In genomic region chr10:112057072-112057471, GRCh38 we compare ENCODE assay signal across 33 cellular contexts.
"Had no signal": no experiment of that assay in that cellular context is flagged by ENCODE, and none has a peak within 500 bp of the region (broad histone marks: within the 10 kb centered on the region; RNA-seq: fewer than 3 reads in every experiment).

No MANE protein-coding gene starts in this region.

- H3K9me3 ChIP-seq: adrenal gland, ascending aorta, body of pancreas, breast epithelium had no signal

- H3K27ac ChIP-seq: adrenal gland, ascending aorta, body of pancreas, brain microvascular endothelial cell, breast epithelium, cardiac muscle cell had no signal

- H3K4me1 ChIP-seq: adrenal gland, ascending aorta, body of pancreas, breast epithelium had no signal

- DNase-seq: activated effector memory CD4-positive, alpha-beta T cell treated with anti-CD3 and anti-CD28 coated beads, Interleukin-2, amount 50 U/mL, for 16 hours; activated effector memory CD4-positive, alpha-beta T cell treated with Interleukin-2 at 50 U/mL for 16 hours; activated gamma-delta T cell; activated gamma-delta T cell treated with Interleukin-2 at 50 U/mL for 16 hours; activated naive CD4-positive, alpha-beta T cell; activated naive CD4-positive, alpha-beta T cell treated with anti-CD3 and anti-CD28 coated beads for 36 hours; activated naive CD4-positive, alpha-beta T cell treated with anti-CD3 and anti-CD28 coated beads, Interleukin-2, amount 10 ng/mL, durations not matched to agents 7 days and 5 days; activated naive CD4-positive, alpha-beta T cell treated with anti-CD3 and anti-CD28 coated beads, Interleukin-2, amount 50 U/mL, for 16 hours; activated naive CD4-positive, alpha-beta T cell treated with Interleukin-2 at 50 U/mL for 16 hours; activated naive CD8-positive, alpha-beta T cell treated with anti-CD3 and anti-CD28 coated beads for 36 hours; activated naive CD8-positive, alpha-beta T cell treated with anti-CD3 and anti-CD28 coated beads, Interleukin-2, amount 10 ng/mL, durations not matched to agents 7 days and 5 days; activated naive CD8-positive, alpha-beta T cell treated with anti-CD3 and anti-CD28 coated beads, Interleukin-2, amount 50 U/mL, for 24 hours; activated T-cell treated with anti-CD3 and anti-CD28 coated beads, Interleukin-2, amount 50 U/mL, for 1 hour; activated T-cell treated with anti-CD3 and anti-CD28 coated beads, Interleukin-2, amount 50 U/mL, for 24 hours; activated T-cell treated with anti-CD3 and anti-CD28 coated beads, Interleukin-2, amount 50 U/mL, for 4 hours; activated T-cell treated with anti-CD3 and anti-CD28 coated beads, Interleukin-2, amount 50 U/mL, for 48 hours; activated T-cell treated with anti-CD3 and anti-CD28 coated beads, Interleukin-2, amount 50 U/mL, for 72 hours; adrenal gland; amniotic stem cell; amygdala; anterior cingulate cortex; aorta; body of pancreas; brain microvascular endothelial cell; caudate nucleus; central memory CD4-positive, alpha-beta T cell; cerebellar nuclear complex had no signal

- H3K27me3 ChIP-seq: adrenal gland, ascending aorta, body of pancreas, brain microvascular endothelial cell, breast epithelium, cardiac muscle cell had no signal

- H3K4me3 ChIP-seq: adrenal gland, ascending aorta, body of pancreas, breast epithelium, cardiac muscle cell had no signal

- FAIRE-seq: astrocyte had no signal

- ATAC-seq: activated naive CD4-positive, alpha-beta T cell treated with anti-CD3 and anti-CD28 coated beads, Interleukin-2, amount 50 U/mL, for 72 hours; activated naive CD8-positive, alpha-beta T cell treated with anti-CD3 and anti-CD28 coated beads, Interleukin-2, amount 50 U/mL, for 24 hours; activated T-cell treated with anti-CD3 and anti-CD28 coated beads, Interleukin-2, amount 50 U/mL, for 4 hours; activated T-cell treated with anti-CD3 and anti-CD28 coated beads, Interleukin-2, amount 50 U/mL, for 72 hours; activated T-helper 17 cell treated with anti-CD3 and anti-CD28 coated beads, Interleukin-2, amount 50 U/mL, for 72 hours; body of pancreas had no signal

- H3K36me3 ChIP-seq: adrenal gland, ascending aorta, brain microvascular endothelial cell, breast epithelium, cardiac muscle cell had no signal
